ENCODE assay signal across 16 cellular contexts in genomic region chr4:144902614-144903013, GRCh38.
DNase-seq lines count a peak whose midpoint lies in the region; ATAC-seq, FAIRE-seq and TF ChIP-seq lines count a peak whose summit lies in the region.
"Had no signal": no experiment of that assay in that cellular context is flagged by ENCODE, and none has a peak within 500 bp of the region (broad histone marks: within the 10 kb centered on the region; RNA-seq: fewer than 3 reads in every experiment).

No MANE protein-coding gene starts in this region.

- ATAC-seq in GM18870 (IDR thresholded peaks at IDR 0.05; ENCODE audit: unreplicated experiment) (peak; percentile 49), GM21619 (IDR thresholded peaks at IDR 0.05; ENCODE audit: unreplicated experiment) (peak; percentile 51), HG03135 (IDR thresholded peaks at IDR 0.05; ENCODE audit: unreplicated experiment) (peak; percentile 65)
- ATAC-seq: left lung had no signal

- no peaks in the 10 kb centered on the region for H3K27me3 ChIP-seq in hepatocyte
- H3K27me3 ChIP-seq: BLaER1, left lung had no signal

- FAIRE-seq in endometrium (lab: Jason Lieb, UNC) = peak; percentile 88

- no peak for TF ChIP-seq CTCF in hepatocyte (IDR thresholded peaks at IDR 0.05; ENCODE audit: poor library complexity)

- no peak overlapping the region for H3K27ac ChIP-seq in hepatocyte
- H3K27ac ChIP-seq: BLaER1, left lung had no signal

- no peaks in the 10 kb centered on the region for H3K9me2 ChIP-seq in hepatocyte (replicated peaks; ENCODE audit: insufficient read depth)

- DNase-seq in hepatocyte (ENCODE audit: low spot score) = no peak
- no peak for DNase-seq in cerebellar nuclear complex (lab: John Stamatoyannopoulos, UW)
- DNase-seq in DMS153 (lab: John Stamatoyannopoulos, UW) = no peak
- DNase-seq: activated CD4-positive, alpha-beta T cell treated with anti-CD3 and anti-CD28 coated beads, Interleukin-2, amount 50 U/mL, for 48 hours; foreskin fibroblast; Kasumi-1; left lung; NCI-H146; NCI-H446 treated with DMSO at 0.1 percent for 48 hours; stimulated activated CD4-positive, alpha-beta T cell treated with anti-CD3 and anti-CD28 coated beads, Interleukin-2, amount 100 ng/mL, for 48 hours; stimulated activated CD8-positive, alpha-beta memory T cell treated with anti-CD3 and anti-CD28 coated beads, Interleukin-4, amount 100 ng/mL, for 48 hours had no signal

- H3K4me1 ChIP-seq in hepatocyte (ENCODE audit: insufficient read depth) = peaks cover 10% of the 10 kb centered on the region
- H3K4me1 ChIP-seq: left lung had no signal

- no peaks in the 10 kb centered on the region for H3K9me3 ChIP-seq in hepatocyte (ENCODE audit: low read depth)
- H3K9me3 ChIP-seq: BLaER1, left lung had no signal

- 68% methylated on average over 1 of the region's 1 CpG for WGBS in hepatocyte (ENCODE audit: low lambda C conversion rate, missing lambda C conversion rate)

- no peaks in the 10 kb centered on the region for H4K20me1 ChIP-seq in hepatocyte (ENCODE audit: insufficient read depth, poor library complexity, severe bottlenecking)
- H4K20me1 ChIP-seq: BLaER1 had no signal

- H3K4me3 ChIP-seq in hepatocyte = no peak overlapping the region
- H3K4me3 ChIP-seq: BLaER1, left lung had no signal

- no peak overlapping the region for H3K4me2 ChIP-seq in hepatocyte
- H3K4me2 ChIP-seq: BLaER1 had no signal

- no peaks in the 10 kb centered on the region for H3K36me3 ChIP-seq in hepatocyte (replicated peaks; ENCODE audit: insufficient read depth, low read depth)
- H3K36me3 ChIP-seq: BLaER1, left lung had no signal

- H3K79me2 ChIP-seq in hepatocyte = no peaks in the 10 kb centered on the region

- no peak overlapping the region for H2AFZ ChIP-seq in hepatocyte
